ENCODE assay signal across 8 cellular contexts in the genomic region with DNA sequence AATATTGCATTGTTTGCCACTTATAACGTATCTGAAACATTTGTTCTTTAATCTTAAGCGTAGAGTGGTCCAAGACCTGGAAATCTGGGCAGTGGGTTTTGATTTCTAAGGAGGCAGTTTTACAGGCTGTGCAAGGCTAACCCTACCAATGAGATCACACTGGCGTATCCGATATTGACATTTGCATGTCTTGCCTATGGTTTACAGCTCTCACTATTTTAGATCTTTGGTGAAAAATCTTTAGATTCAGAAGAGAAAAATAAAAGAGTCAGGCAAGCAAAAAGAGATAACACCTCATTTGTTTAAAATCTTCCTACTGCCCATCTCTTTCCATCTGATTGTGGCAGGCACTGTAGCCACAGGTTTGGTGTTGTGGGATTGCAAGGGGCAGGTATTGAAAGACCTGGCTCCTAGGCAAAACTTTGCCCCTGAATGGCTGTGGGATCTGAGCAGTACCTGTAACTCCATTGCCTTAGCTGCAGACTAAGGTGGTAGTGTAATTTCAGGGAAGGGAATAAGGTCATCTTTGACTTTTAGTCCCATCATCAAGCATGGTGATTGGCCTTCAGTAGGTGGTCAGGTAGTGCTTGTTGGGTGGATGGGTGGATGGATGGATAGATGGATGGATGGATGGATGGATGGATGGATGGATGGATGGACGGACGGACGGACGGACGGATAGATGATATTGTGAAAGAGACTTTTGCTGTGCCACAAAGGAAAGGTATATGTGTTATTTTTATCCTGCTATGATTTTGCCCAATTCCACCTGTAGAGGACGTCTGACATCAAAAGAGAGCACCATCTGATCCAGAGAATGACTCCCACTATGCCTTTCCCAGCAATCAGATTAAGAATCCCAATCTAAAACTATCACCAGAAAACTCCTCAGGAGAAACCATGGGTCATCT. TPM values are rescaled to one million over a fixed set of nuclear protein-coding genes. Genes with fewer than 3 reads are reported as not detected.
DNase-seq lines count a peak whose midpoint lies in the region; ATAC-seq and TF ChIP-seq lines count a peak whose summit lies in the region.

No MANE protein-coding gene starts in this region.

- DNase-seq in NT2/D1 (ENCODE audit: low read depth, low spot score) (no peak), endothelial cell (ENCODE audit: low spot score) (no peak), DMS153 treated with DMSO at 0.1 percent for 48 hours (lab: John Stamatoyannopoulos, UW; ENCODE audit: unreplicated experiment) (no peak)

- H3K36me3 Mint-ChIP-seq in endothelial cell (ENCODE audit: low read depth, unreplicated experiment), result peaks cover 7% of the 10 kb centered on the region

- H3K27ac ChIP-seq in DOHH2 (ENCODE audit: low read depth, low read length) (no peak overlapping the region), parathyroid adenoma (no peak overlapping the region)

- peak; percentile 20 for TF ChIP-seq CTCF in DOHH2 (IDR thresholded peaks at IDR 0.05; ENCODE audit: low read depth, low read length, poor library complexity, severe bottlenecking)
- no peak for TF ChIP-seq CTCF in endothelial cell (IDR thresholded peaks at IDR 0.05; ENCODE audit: unreplicated experiment)
- no peak for TF ChIP-seq CTCF in parathyroid adenoma (IDR thresholded peaks at IDR 0.05)

- peaks cover 66% of the 10 kb centered on the region for H3K4me1 Mint-ChIP-seq in endothelial cell (ENCODE audit: unreplicated experiment)

- peak overlapping the region; percentile 95 for H3K4me3 Mint-ChIP-seq in endothelial cell (ENCODE audit: unreplicated experiment)

- H3K9me3 ChIP-seq in DOHH2 (ENCODE audit: control insufficient read depth, insufficient read depth, low read length) (no peaks in the 10 kb centered on the region), NT2/D1 (ENCODE audit: insufficient read depth, low read length) (no peaks in the 10 kb centered on the region), parathyroid adenoma (ENCODE audit: control insufficient read depth, low read length) (no peaks in the 10 kb centered on the region)

- no peak for ATAC-seq in GM18873 (IDR thresholded peaks at IDR 0.05; ENCODE audit: low FRiP score, unreplicated experiment)
- no peak for ATAC-seq in GM21737 (IDR thresholded peaks at IDR 0.05; ENCODE audit: unreplicated experiment)
- no peak for ATAC-seq in HG03565 (IDR thresholded peaks at IDR 0.05; ENCODE audit: unreplicated experiment)

- H4K20me1 ChIP-seq in DOHH2 (ENCODE audit: control insufficient read depth, insufficient read depth, low read depth, low read length), result no peaks in the 10 kb centered on the region

- H3K4me3 ChIP-seq in DOHH2 (ENCODE audit: low read length) (peak overlapping the region; percentile 80), NT2/D1 (ENCODE audit: insufficient read length, low read depth) (peak overlapping the region; percentile 1), parathyroid adenoma (ENCODE audit: low read depth, low read length) (peak overlapping the region; percentile 67)

- H3K9ac ChIP-seq in NT2/D1 (ENCODE audit: insufficient read length, low read depth) (no peak overlapping the region), parathyroid adenoma (no peak overlapping the region)

- peaks cover 8% of the 10 kb centered on the region; the same call in 1 of the 2 replicates for H3K27me3 ChIP-seq in DOHH2 (ENCODE audit: control insufficient read depth, low read length)
- H3K27me3 ChIP-seq in NT2/D1 (ENCODE audit: insufficient read depth, insufficient read length), result peaks cover 18% of the 10 kb centered on the region
- H3K27me3 ChIP-seq in parathyroid adenoma (ENCODE audit: control insufficient read depth, insufficient read depth, low read length), result no peaks in the 10 kb centered on the region

- peaks cover 10% of the 10 kb centered on the region for H3K27me3 Mint-ChIP-seq in endothelial cell (ENCODE audit: unreplicated experiment)

- H3K4me1 ChIP-seq in DOHH2 (ENCODE audit: control insufficient read depth, low read length) (peaks cover 63% of the 10 kb centered on the region), NT2/D1 (ENCODE audit: insufficient read depth, insufficient read length) (peaks cover 3% of the 10 kb centered on the region), parathyroid adenoma (peaks cover 3% of the 10 kb centered on the region)

- H3F3A ChIP-seq in DOHH2 (ENCODE audit: control insufficient read depth, insufficient read depth), result no peaks in the 10 kb centered on the region; the same call in 1 of the 2 replicates

- H3K79me2 ChIP-seq in DOHH2 (ENCODE audit: control insufficient read depth, low read length), result 0 out of 2 replicates have a peak, but pooled peaks cover 3% of the 10 kb centered on the region
- H3K79me2 ChIP-seq in parathyroid adenoma, result peaks cover 2% of the 10 kb centered on the region

- H3K4me2 ChIP-seq in DOHH2 (ENCODE audit: low read length) (peak overlapping the region; percentile 78), parathyroid adenoma (ENCODE audit: low read length) (peak overlapping the region; percentile 64)

- H3K9me3 Mint-ChIP-seq in endothelial cell (ENCODE audit: unreplicated experiment), result no peaks in the 10 kb centered on the region

- no peak overlapping the region for H3K27ac Mint-ChIP-seq in endothelial cell (ENCODE audit: unreplicated experiment)

- no peaks in the 10 kb centered on the region for H3K9me2 ChIP-seq in DOHH2 (replicated peaks; ENCODE audit: control insufficient read depth, low read length)

- H2AFZ ChIP-seq in parathyroid adenoma, result no peak overlapping the region

- H3K36me3 ChIP-seq in DOHH2 (ENCODE audit: control insufficient read depth, low read length) (peaks cover 11% of the 10 kb centered on the region), NT2/D1 (ENCODE audit: insufficient read depth, insufficient read length, low read length) (peaks cover 23% of the 10 kb centered on the region), parathyroid adenoma (ENCODE audit: control insufficient read depth, insufficient read depth, low read length) (no peaks in the 10 kb centered on the region)

RNA-seq across cellular contexts. Expression of gene TNFAIP3, which starts 1.9 kb away (rescaled TPM):
- total RNA-seq in endothelial cell (ENCODE audit: unreplicated experiment), result 22.6 TPM

Comparison
In these comparisons a context has a peak if more than half of its experiments do, and no peak if none do; other contexts are left out.
1. H3K4me3 ChIP-seq: peak in every context shown above with its lines; median percentile 80 in DOHH2; 67 in parathyroid adenoma; 1 in NT2/D1.